2 cellular contexts compared by ENCODE assay signal in genomic region chr6:160662842-160663241, GRCh38.
TF ChIP-seq lines count a peak whose summit lies in the region.

No MANE protein-coding gene starts in this region.

TF ChIP-seq in liver, 16 proteins besides CTCF, POLR2A, EP300 and RAD21:
- no peak for TF ChIP-seq ZBTB33 (IDR thresholded peaks at IDR 0.05)
- TF ChIP-seq GABPA (IDR thresholded peaks at IDR 0.05 in 1 of 2, conservative IDR thresholded peaks at IDR 0.05 in 1 of 2) = no peak
- TF ChIP-seq HNF4G (IDR thresholded peaks at IDR 0.05) = no peak
- no peak for TF ChIP-seq TAF1 (conservative IDR thresholded peaks at IDR 0.05)
- no peak for TF ChIP-seq JUND (IDR thresholded peaks at IDR 0.05)
- no peak for TF ChIP-seq HNF4A (conservative IDR thresholded peaks at IDR 0.05)
- no peak for TF ChIP-seq FOXA2 (IDR thresholded peaks at IDR 0.05)
- no peak for TF ChIP-seq REST (IDR thresholded peaks at IDR 0.05)
- no peak for TF ChIP-seq ATF3 (IDR thresholded peaks at IDR 0.05)
- no peak for TF ChIP-seq YY1 (IDR thresholded peaks at IDR 0.05)
- TF ChIP-seq FOXA1 (IDR thresholded peaks at IDR 0.05) = no peak
- TF ChIP-seq MAX (IDR thresholded peaks at IDR 0.05) = no peak
- no peak for TF ChIP-seq SP1 (IDR thresholded peaks at IDR 0.05)
- no peak for TF ChIP-seq RXRA (IDR thresholded peaks at IDR 0.05)
- TF ChIP-seq NR2F2 (IDR thresholded peaks at IDR 0.05) = no peak
- TF ChIP-seq EGR1 (IDR thresholded peaks at IDR 0.05; ENCODE audit: low read depth in 2 of 2) = no peak

TF ChIP-seq in HepG2, 621 proteins besides CTCF, POLR2A, EP300 and RAD21:
- no peak for TF ChIP-seq ZNF253 (CRISPR knock-in tag; IDR thresholded peaks at IDR 0.05; ENCODE audit: borderline replicate concordance)
- TF ChIP-seq SRY (CRISPR knock-in tag; IDR thresholded peaks at IDR 0.05) = no peak
- no peak for TF ChIP-seq CENPT (CRISPR knock-in tag; IDR thresholded peaks at IDR 0.05; ENCODE audit: low read depth)
- no peak for TF ChIP-seq ZNF33B (CRISPR knock-in tag; IDR thresholded peaks at IDR 0.05)
- TF ChIP-seq DNMT1 (CRISPR knock-in tag; IDR thresholded peaks at IDR 0.05) = no peak
- TF ChIP-seq ZNF782 (CRISPR knock-in tag; IDR thresholded peaks at IDR 0.05; ENCODE audit: borderline replicate concordance) = no peak
- no peak for TF ChIP-seq ZUFSP (CRISPR knock-in tag; IDR thresholded peaks at IDR 0.05; ENCODE audit: borderline replicate concordance)
